ENCODE assay signal across 20 cellular contexts in genomic region chrX:56468441-56468840, GRCh38.
A peak's percentile ranks its signal among the peaks of the same experiment; 100 is the strongest.
DNase-seq lines count a peak whose midpoint lies in the region; ATAC-seq and TF ChIP-seq lines count a peak whose summit lies in the region.
"Had no signal": no experiment of that assay in that cellular context is flagged by ENCODE, and none has a peak within 500 bp of the region (broad histone marks: within the 10 kb centered on the region; RNA-seq: fewer than 3 reads in every experiment).

No MANE protein-coding gene starts in this region.

- no peak overlapping the region for H3K4me3 ChIP-seq in thyroid gland (replicated peaks in 1 of 3)
- H3K4me3 ChIP-seq: GM23248, HAP-1 had no signal

- H3K9me3 Mint-ChIP-seq in activated T-cell treated with anti-CD3 and anti-CD28 coated beads, Interleukin-2, amount 50 U/mL, for 72 hours: peaks cover 3 to 6% of the 10 kb centered on the region in 2 donors
- H3K9me3 Mint-ChIP-seq in activated T-cell treated with anti-CD3 and anti-CD28 coated beads, Interleukin-2, amount 50 U/mL, for 24 hours: no peaks in the 10 kb centered on the region

- no peak overlapping the region for H3K4me3 Mint-ChIP-seq in activated T-cell treated with anti-CD3 and anti-CD28 coated beads, Interleukin-2, amount 50 U/mL, for 72 hours
- no peak overlapping the region for H3K4me3 Mint-ChIP-seq in activated T-cell treated with anti-CD3 and anti-CD28 coated beads, Interleukin-2, amount 50 U/mL, for 24 hours
- H3K4me3 Mint-ChIP-seq: CD4-positive, CD25-positive, alpha-beta regulatory T cell; CD8-positive, alpha-beta memory T cell had no signal

- peak overlapping the region; percentile 24 for H3K27ac Mint-ChIP-seq in activated T-cell treated with anti-CD3 and anti-CD28 coated beads, Interleukin-2, amount 50 U/mL, for 72 hours
- H3K27ac Mint-ChIP-seq in activated T-cell treated with anti-CD3 and anti-CD28 coated beads, Interleukin-2, amount 50 U/mL, for 24 hours: no peak overlapping the region
- H3K27ac Mint-ChIP-seq: CD4-positive, CD25-positive, alpha-beta regulatory T cell; CD8-positive, alpha-beta memory T cell had no signal

- no peak for TF ChIP-seq CTCF in thyroid gland (IDR thresholded peaks at IDR 0.05)

- H3K9me3 ChIP-seq in thyroid gland: no peaks in the 10 kb centered on the region
- H3K9me3 ChIP-seq: BE2C, HAP-1 had no signal

- H3K27ac ChIP-seq in thyroid gland: no peak overlapping the region
- H3K27ac ChIP-seq: GM23248, HL-60 had no signal

- no peak for DNase-seq in activated T-cell treated with anti-CD3 and anti-CD28 coated beads, Interleukin-2, amount 50 U/mL, for 72 hours
- DNase-seq in activated T-cell treated with anti-CD3 and anti-CD28 coated beads, Interleukin-2, amount 50 U/mL, for 24 hours: no peak
- peak; percentile 61 for DNase-seq in NCI-H1105 treated with DMSO at 0.1 percent for 48 hours (lab: John Stamatoyannopoulos, UW)
- peak; percentile 24 to 36 for DNase-seq in SHP77 (lab: John Stamatoyannopoulos, UW)
- DNase-seq in thyroid gland: peak; percentile 61
- DNase-seq in pons (ENCODE audit: low spot score): no peak
- DNase-seq in NCI-H524 (lab: John Stamatoyannopoulos, UW): no peak
- DNase-seq: ACHN; BE2C; C1 segment of cervical spinal cord; CD4-positive, CD25-positive, alpha-beta regulatory T cell; CD8-positive, alpha-beta memory T cell; COR-L47; DMS 273 treated with DMSO at 0.1 percent for 48 hours; DMS79; GDM1; GM23248; IMR-90 had no signal

- no peaks in the 10 kb centered on the region for H3K27me3 ChIP-seq in thyroid gland
- H3K27me3 ChIP-seq: BE2C had no signal

- H3K36me3 ChIP-seq in thyroid gland: no peaks in the 10 kb centered on the region
- H3K36me3 ChIP-seq: BE2C, HAP-1 had no signal

- peak in 1 of 2 donors; percentile 29 for TF ChIP-seq POLR2A in thyroid gland (IDR thresholded peaks at IDR 0.05)

- no peaks in the 10 kb centered on the region for H3K4me1 ChIP-seq in thyroid gland
- H3K4me1 ChIP-seq: BE2C, HAP-1 had no signal

- intact Hi-C loops in thyroid gland (cut with DNase I): no loop called here

- WGBS in thyroid gland, 2 donors: 25% methylated on average over 2 of the region's 2 CpGs; no CpG with 5 or more reads in 1 of the 2 donors

- no peak for ATAC-seq in activated T-cell treated with anti-CD3 and anti-CD28 coated beads, Interleukin-2, amount 50 U/mL, for 72 hours (replicated peaks in 1 of 2)

- peaks cover 14 to 30% of the 10 kb centered on the region in 2 donors for H3K36me3 Mint-ChIP-seq in activated T-cell treated with anti-CD3 and anti-CD28 coated beads, Interleukin-2, amount 50 U/mL, for 72 hours (ENCODE audit: insufficient read depth in 2 of 2)
- H3K36me3 Mint-ChIP-seq in activated T-cell treated with anti-CD3 and anti-CD28 coated beads, Interleukin-2, amount 50 U/mL, for 24 hours (ENCODE audit: low read depth): peaks cover 8% of the 10 kb centered on the region
- H3K36me3 Mint-ChIP-seq: CD4-positive, CD25-positive, alpha-beta regulatory T cell had no signal

- H3K27me3 Mint-ChIP-seq in activated T-cell treated with anti-CD3 and anti-CD28 coated beads, Interleukin-2, amount 50 U/mL, for 72 hours (ENCODE audit: low read depth): peaks cover 19% of the 10 kb centered on the region
- H3K27me3 Mint-ChIP-seq in activated T-cell treated with anti-CD3 and anti-CD28 coated beads, Interleukin-2, amount 50 U/mL, for 24 hours: peaks cover 77% of the 10 kb centered on the region
- H3K27me3 Mint-ChIP-seq: CD4-positive, CD25-positive, alpha-beta regulatory T cell had no signal

- no peaks in the 10 kb centered on the region for H3K4me1 Mint-ChIP-seq in activated T-cell treated with anti-CD3 and anti-CD28 coated beads, Interleukin-2, amount 50 U/mL, for 72 hours (ENCODE audit: low read depth)
- H3K4me1 Mint-ChIP-seq in activated T-cell treated with anti-CD3 and anti-CD28 coated beads, Interleukin-2, amount 50 U/mL, for 24 hours (ENCODE audit: low read depth): peaks cover 7% of the 10 kb centered on the region

Comparison
In these comparisons a context has a peak if more than half of its experiments do, and no peak if none do; other contexts are left out.
1. DNase-seq: peak in NCI-H1105 treated with DMSO at 0.1 percent for 48 hours (single experiment), SHP77 (2 of 2) and thyroid gland (2 of 2); none in activated T-cell treated with anti-CD3 and anti-CD28 coated beads, Interleukin-2, amount 50 U/mL, for 72 hours (0 of 2), activated T-cell treated with anti-CD3 and anti-CD28 coated beads, Interleukin-2, amount 50 U/mL, for 24 hours (single experiment), pons (single experiment) and NCI-H524 (0 of 2).